24 cellular contexts compared by ENCODE assay signal in genomic region chr3:133730993-133731392, GRCh38. TPM values are rescaled to one million over a fixed set of nuclear protein-coding genes. Genes with fewer than 3 reads are reported as not detected.
"Had no signal": no experiment of that assay in that cellular context is flagged by ENCODE, and none has a peak within 500 bp of the region (broad histone marks: within the 10 kb centered on the region; RNA-seq: fewer than 3 reads in every experiment).

No MANE protein-coding gene starts in this region.

- H3K4me2 ChIP-seq: SK-N-SH had no signal

- H3K9me3 ChIP-seq: SK-N-SH had no signal

- DNase-seq: KBM-7, MV-4-11, NCI-H1048, NCI-H1105, NCI-H1417 treated with DMSO at 0.1 percent for 48 hours, NCI-H146, NCI-H1694 treated with DMSO at 0.1 percent for 48 hours, NCI-H1930, NCI-H2081, NCI-H2107, NCI-H2171, NCI-H226, NCI-H446, NCI-H510A, NCI-H524 treated with DMSO at 0.1 percent for 48 hours, NCI-H69, NCI-H774, RPMI8226, SHP77, SK-N-SH had no signal

- H3K9ac ChIP-seq: SK-N-SH had no signal

- FAIRE-seq: HTR-8/SVneo, RCC 7860 had no signal

- H3K27ac ChIP-seq: HL-60 had no signal

RNA-seq across cellular contexts. Expression of gene TF, which starts 15.2 kb away (rescaled TPM):
- total RNA-seq: LHCN-M2 had no signal
